ENCODE assay signal across 8 cellular contexts in the genomic region with DNA sequence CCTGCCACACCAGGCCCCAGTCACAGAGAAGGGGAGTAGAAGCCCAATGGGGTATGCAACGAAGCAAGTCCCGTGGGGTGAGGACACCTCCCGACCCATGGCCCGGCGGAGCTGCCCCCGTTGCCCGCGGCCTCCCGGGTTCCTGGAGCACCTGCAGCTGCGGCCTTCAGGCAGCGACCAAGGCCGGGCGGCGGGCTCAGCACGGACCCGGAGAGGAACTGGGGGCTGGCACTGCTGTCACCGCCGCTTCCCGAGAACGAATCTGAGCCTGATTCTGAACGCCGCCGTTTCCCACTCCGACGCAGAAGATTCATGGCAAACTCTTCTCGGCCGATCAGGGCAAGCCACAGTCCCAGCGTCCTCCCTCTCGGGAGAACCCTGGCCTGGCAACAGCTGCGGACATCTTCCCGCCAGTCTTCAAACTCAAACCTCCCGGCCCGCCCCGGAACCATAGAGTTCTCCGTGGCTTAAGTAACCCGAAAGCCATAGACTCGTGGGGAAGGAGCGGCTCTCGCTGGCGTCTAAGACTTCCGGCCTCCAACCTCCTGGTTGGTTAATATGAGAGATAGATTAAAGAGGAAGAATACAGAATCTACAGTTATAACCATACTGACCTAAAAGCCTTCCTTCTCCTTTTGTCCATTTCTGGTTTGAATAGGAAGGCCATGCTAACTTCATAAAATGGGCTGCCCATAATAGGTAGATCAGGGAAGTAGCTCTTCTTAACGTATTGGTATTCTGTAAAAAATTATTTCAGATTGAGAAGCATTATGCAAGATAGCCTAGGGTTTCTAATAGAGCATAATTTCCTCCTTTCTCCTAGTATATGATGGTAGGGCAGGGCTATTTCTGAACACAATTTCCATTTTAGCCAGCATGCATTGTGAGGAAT. TPM values are rescaled to one million over a fixed set of nuclear protein-coding genes. Genes with fewer than 3 reads are reported as not detected.
DNase-seq lines count a peak whose midpoint lies in the region; ATAC-seq and TF ChIP-seq lines count a peak whose summit lies in the region.

Gene POLQ (minus strand): TSS at position 425 of the 892 bp plus-strand sequence. CDS start 111 bp downstream, at position 314.

- H3K9me3 ChIP-seq in T-helper 17 cell (ENCODE audit: control insufficient read depth, low read length, poor library complexity, severe bottlenecking) (no peaks in the 10 kb centered on the region), right atrium auricular region (no peaks in the 10 kb centered on the region), psoas muscle (no peaks in the 10 kb centered on the region), uterus (no peaks in the 10 kb centered on the region)

- H3K36me3 ChIP-seq in right atrium auricular region, result no peaks in the 10 kb centered on the region
- H3K36me3 ChIP-seq in psoas muscle (ENCODE audit: insufficient read depth in 1 of 2, low read depth in 1 of 2), result no peaks in the 10 kb centered on the region
- H3K36me3 ChIP-seq in uterus, result no peaks in the 10 kb centered on the region

- H3K27me3 ChIP-seq in right atrium auricular region (no peaks in the 10 kb centered on the region), psoas muscle (ENCODE audit: insufficient read depth in 3 of 3, low read length in 2 of 3) (no peaks in the 10 kb centered on the region), uterus (no peaks in the 10 kb centered on the region)

- ATAC-seq in HG02885 (IDR thresholded peaks at IDR 0.05; ENCODE audit: poor library complexity, unreplicated experiment), result peak; percentile 88
- ATAC-seq in T-helper 17 cell, result peak; percentile 99
- ATAC-seq in psoas muscle, result peak; percentile 97 to 99 (median 98)

- H3K36me3 Mint-ChIP-seq in T-helper 17 cell (ENCODE audit: low read depth), result peaks cover 2% of the 10 kb centered on the region

- H3K4me3 Mint-ChIP-seq in T-helper 17 cell, result peak within 1 kb of the TSS; percentile 96

- H3K4me1 Mint-ChIP-seq in T-helper 17 cell, result peaks cover 11% of the 10 kb centered on the region

- H3K27me3 Mint-ChIP-seq in T-helper 17 cell, result no peaks in the 10 kb centered on the region

- no peak for TF ChIP-seq CTCF in right atrium auricular region (IDR thresholded peaks at IDR 0.05)
- TF ChIP-seq CTCF in psoas muscle (IDR thresholded peaks at IDR 0.05), result no peak
- TF ChIP-seq CTCF in uterus (IDR thresholded peaks at IDR 0.05), result peak in 1 of 4 experiments; percentile 14

- peak within 1 kb of the TSS; percentile 95 for H3K27ac Mint-ChIP-seq in T-helper 17 cell

- intact Hi-C loops in psoas muscle (cut with DNase I), result loop anchor here (5.0 to 10.0 kb wide), 9 partner anchors 46 to 1139 kb away; partner anchors contain the start of genes EAF2 (in 1 of the 2), FAM162A (in 1 of the 2), FBXO40 (in 1 of the 2) and IQCB1 (in 1 of the 2)
- intact Hi-C loops in uterus (cut with DNase I; ENCODE audit: low total_unique reads), result no loop called here

- DNase-seq in NCI-H1694 treated with DMSO at 0.1 percent for 48 hours (lab: John Stamatoyannopoulos, UW) (peak; percentile 87), T-helper 17 cell (peak; percentile 66 to 76 (median 74)), right atrium auricular region (ENCODE audit: low spot score) (peak; percentile 92), psoas muscle (peak; percentile 87 to 93), uterus (peak; percentile 87 to 88)

- peak within 1 kb of the TSS; percentile 77 for H3K27ac ChIP-seq in angular gyrus (ENCODE audit: low read depth, low read length)
- peak within 1 kb of the TSS; percentile 71 to 75 for H3K27ac ChIP-seq in right atrium auricular region
- H3K27ac ChIP-seq in psoas muscle, result peak within 1 kb of the TSS; percentile 80
- peak within 1 kb of the TSS; percentile 45 to 62 for H3K27ac ChIP-seq in uterus

- peaks cover 0 to 8% of the 10 kb centered on the region in 2 donors for H3K4me1 ChIP-seq in right atrium auricular region
- peaks cover 6% of the 10 kb centered on the region for H3K4me1 ChIP-seq in psoas muscle
- H3K4me1 ChIP-seq in uterus, result no peaks in the 10 kb centered on the region

- 0% methylated on average over 38 to 42 of the region's 42 CpGs for WGBS in psoas muscle, 3 donors

- H3K4me3 ChIP-seq in right atrium auricular region, result peak within 1 kb of the TSS; percentile 46 to 63
- H3K4me3 ChIP-seq in psoas muscle, result peak within 1 kb of the TSS; percentile 75
- peak within 1 kb of the TSS; percentile 35 to 48 for H3K4me3 ChIP-seq in uterus

- TF ChIP-seq POLR2A in GM15510 (IDR thresholded peaks at IDR 0.05; ENCODE audit: borderline replicate concordance, extremely low read depth, insufficient read length), result peak; percentile 64
- no peak for TF ChIP-seq POLR2A in uterus (IDR thresholded peaks at IDR 0.05)

RNA-seq across cellular contexts. Expression of gene POLQ, which starts in this region (rescaled TPM):
- under 1 TPM; 0.15 to 0.23 TPM for total RNA-seq in T-helper 17 cell
- total RNA-seq in right atrium auricular region, result under 1 TPM; 0.28 to 0.41 TPM
- total RNA-seq in psoas muscle, result under 1 TPM; 0.13 to 0.90 (median 0.50) TPM
- under 1 TPM; 0.01 to 0.30 (median 0.04) TPM for polyA plus RNA-seq in psoas muscle
- 1 to 10 TPM in 1 of 4 donors, under 1 TPM in 2, not detected in 1; 0.26 to 5.8 (median 0.58) TPM for total RNA-seq in uterus

Comparison
In these comparisons a context has a peak if more than half of its experiments do, and no peak if none do; other contexts are left out.
1. Peak in every context shown above with its lines: DNase-seq, ATAC-seq, H3K4me3 ChIP-seq and H3K27ac ChIP-seq.
2. Peak in DNase-seq and ATAC-seq in T-helper 17 cell; RNA of the gene not detected or under 1 TPM.
3. Peak in DNase-seq, H3K4me3 ChIP-seq and H3K27ac ChIP-seq in right atrium auricular region; RNA of the gene not detected or under 1 TPM.
4. Peak in DNase-seq, ATAC-seq, H3K4me3 ChIP-seq and H3K27ac ChIP-seq in psoas muscle; RNA of the gene not detected or under 1 TPM.